Comparison of ENCODE assay signal across 15 cellular contexts in genomic region chr6:5123296-5124135, GRCh38. TPM values are rescaled to one million over a fixed set of nuclear protein-coding genes. Genes with fewer than 3 reads are reported as not detected.
DNase-seq lines count a peak whose midpoint lies in the region; TF ChIP-seq lines count a peak whose summit lies in the region.
"Had no signal": no experiment of that assay in that cellular context is flagged by ENCODE, and none has a peak within 500 bp of the region (broad histone marks: within the 10 kb centered on the region; RNA-seq: fewer than 3 reads in every experiment).

No MANE protein-coding gene starts in this region.

- no peak overlapping the region for H3K9ac ChIP-seq in neural progenitor cell

- H3K27ac Mint-ChIP-seq in Caco-2 (ENCODE audit: unreplicated experiment) (peak overlapping the region; percentile 51), neural progenitor cell (peak overlapping the region; percentile 83)
- H3K27ac Mint-ChIP-seq: B cell; CD4-positive, alpha-beta T cell; GM23338; IgD-negative memory B cell had no signal

- BruUV-seq in Caco-2 (replicated peaks; lab: Mats Ljungman, UMichigan): no TSS peak

- H3K4me3 ChIP-seq in Caco-2 (ENCODE audit: low read depth, low read length) (no peak overlapping the region), neural progenitor cell (no peak overlapping the region)
- H3K4me3 ChIP-seq: GM23338 had no signal

- no peak overlapping the region for H2AFZ ChIP-seq in neural progenitor cell (replicated peaks)
- H2AFZ ChIP-seq: GM23338 had no signal

- no peak for DNase-seq in Caco-2
- peak; percentile 71 for DNase-seq in mesenteric fat pad (ENCODE audit: low spot score)
- DNase-seq in neural progenitor cell (ENCODE audit: low spot score): no peak
- DNase-seq in GM10248 (ENCODE audit: extremely low spot score): no peak
- no peak for DNase-seq in OCI-M1 (lab: John Stamatoyannopoulos, UW)
- no peak for DNase-seq in SIG-M5 treated with dmso at 0.1 percent for 504 hours (lab: John Stamatoyannopoulos, UW; ENCODE audit: unreplicated experiment)
- DNase-seq: CD4-positive, alpha-beta T cell; DMS153; DMS79; GDM1; HCEC 1CT had no signal

- no peaks in the 10 kb centered on the region for H3K36me3 ChIP-seq in Caco-2 (ENCODE audit: control insufficient read depth, insufficient read depth, low read length)
- no peaks in the 10 kb centered on the region for H3K36me3 ChIP-seq in neural progenitor cell

- H3K4me2 ChIP-seq in neural progenitor cell: no peak overlapping the region
- H3K4me2 ChIP-seq: GM23338 had no signal

- H3K79me2 ChIP-seq in neural progenitor cell (ENCODE audit: low read depth): no peaks in the 10 kb centered on the region

- CTCF ChIA-PET in Caco-2 (lab: Charles Lee) (no interaction called here), GM10248 (lab: Yijun Ruan, JAX) (interaction anchor here (0.8 to 1.8 kb wide), 2 partner anchors 11 to 20 kb away, joined by 3 to 7 read pairs; no protein-coding TSS in a partner anchor)

- intact Hi-C loops in Caco-2 (cut with micrococcal nuclease; ENCODE audit: unreplicated experiment): no loop called here

- H3K9me3 Mint-ChIP-seq in Caco-2 (ENCODE audit: unreplicated experiment): no peaks in the 10 kb centered on the region
- no peaks in the 10 kb centered on the region for H3K9me3 Mint-ChIP-seq in neural progenitor cell
- H3K9me3 Mint-ChIP-seq: CD4-positive, alpha-beta T cell; IgD-negative memory B cell had no signal

- H3K27ac ChIP-seq in neural progenitor cell: no peak overlapping the region
- H3K27ac ChIP-seq: C4-2B had no signal

- no peak overlapping the region for H3K4me3 Mint-ChIP-seq in Caco-2 (ENCODE audit: unreplicated experiment)
- peak overlapping the region; percentile 60 for H3K4me3 Mint-ChIP-seq in neural progenitor cell
- H3K4me3 Mint-ChIP-seq: B cell; CD4-positive, alpha-beta T cell; GM23338; IgD-negative memory B cell had no signal

- no peaks in the 10 kb centered on the region for H3K27me3 Mint-ChIP-seq in Caco-2 (ENCODE audit: insufficient read depth, unreplicated experiment)
- no peaks in the 10 kb centered on the region for H3K27me3 Mint-ChIP-seq in neural progenitor cell (ENCODE audit: insufficient read depth, low read depth)
- H3K27me3 Mint-ChIP-seq: B cell; CD4-positive, alpha-beta T cell; IgD-negative memory B cell had no signal

- POLR2A ChIA-PET in Caco-2 (lab: Charles Lee): no interaction called here
- POLR2A ChIA-PET in GM10248 (lab: Yijun Ruan, JAX): no interaction called here

- H3K36me3 Mint-ChIP-seq in Caco-2 (ENCODE audit: insufficient read depth, unreplicated experiment) (peaks cover 8% of the 10 kb centered on the region), neural progenitor cell (no peaks in the 10 kb centered on the region)

- H3F3A ChIP-seq in neural progenitor cell (ENCODE audit: low read depth): no peaks in the 10 kb centered on the region

- H3K27me3 ChIP-seq in Caco-2 (replicated peaks; ENCODE audit: control insufficient read depth, insufficient read depth, low read length) (no peaks in the 10 kb centered on the region), neural progenitor cell (no peaks in the 10 kb centered on the region)

- H4K20me1 ChIP-seq in neural progenitor cell (ENCODE audit: low read depth): no peaks in the 10 kb centered on the region

- peaks cover 20% of the 10 kb centered on the region for H3K4me1 Mint-ChIP-seq in Caco-2 (ENCODE audit: low read depth, unreplicated experiment)
- H3K4me1 Mint-ChIP-seq in neural progenitor cell: peaks cover 3% of the 10 kb centered on the region

- H3K9me3 ChIP-seq in Caco-2 (no peaks in the 10 kb centered on the region), neural progenitor cell (ENCODE audit: low read depth) (no peaks in the 10 kb centered on the region)

- H3K4me1 ChIP-seq in Caco-2: peaks cover 35% of the 10 kb centered on the region
- H3K4me1 ChIP-seq in neural progenitor cell: no peaks in the 10 kb centered on the region

- TF ChIP-seq CTCF in Caco-2 (IDR thresholded peaks at IDR 0.05; ENCODE audit: insufficient read depth in 1 of 2, low read depth in 1 of 2, low read length in 1 of 2, severe bottlenecking in 1 of 2, unreplicated experiment in 1 of 2): no peak
- no peak for TF ChIP-seq CTCF in neural progenitor cell (IDR thresholded peaks at IDR 0.05)
- TF ChIP-seq CTCF in GM10248 (IDR thresholded peaks at IDR 0.05; ENCODE audit: control extremely low read depth, extremely low read depth, low read depth, missing control alignments): no peak

RNA-seq across cellular contexts. Expression of gene PPP1R3G, which starts 38.4 kb away (rescaled TPM):
- total RNA-seq in Caco-2 (2022) (0.14 and 0.18 TPM in 2 replicates), mesenteric fat pad (1.3 TPM), neural progenitor cell (ENCODE audit: low replicate concordance) (0.15 and 0.36 TPM in 2 replicates)
- total RNA-seq: CD4-positive, alpha-beta T cell had no signal
